ENCODE assay signal across 8 cellular contexts in genomic region chr3:177359601-177360357, GRCh38.
A peak's percentile ranks its signal among the peaks of the same experiment; 100 is the strongest.
DNase-seq lines count a peak whose midpoint lies in the region; ATAC-seq and TF ChIP-seq lines count a peak whose summit lies in the region.

No MANE protein-coding gene starts in this region.

- no peak overlapping the region for H3K4me3 ChIP-seq in kidney epithelial cell (ENCODE audit: low read depth, low read length)

- no peaks in the 10 kb centered on the region for H3K27me3 ChIP-seq in kidney epithelial cell (ENCODE audit: control insufficient read depth, insufficient read depth, low read length)

- peak; percentile 95 for DNase-seq in AG20443 (ENCODE audit: low spot score)
- peak; percentile 98 for DNase-seq in NCI-H446 treated with DMSO at 0.1 percent for 48 hours (lab: John Stamatoyannopoulos, UW)
- peak; percentile 94 for DNase-seq in activated CD4-positive, alpha-beta T cell treated with anti-CD3 and anti-CD28 coated beads for 1 hour
- peak; percentile 95 for DNase-seq in cerebellum (ENCODE audit: low spot score)
- peak; percentile 97 for DNase-seq in kidney epithelial cell (ENCODE audit: low read depth)
- peak; percentile 96 for DNase-seq in stimulated activated CD4-positive, alpha-beta T cell treated with anti-CD3 and anti-CD28 coated beads, Interleukin-15, amount 100 ng/mL, for 24 hours

- TF ChIP-seq CTCF in kidney epithelial cell (IDR thresholded peaks at IDR 0.05; ENCODE audit: insufficient read depth, low read length, poor library complexity, severe bottlenecking): no peak

- no peaks in the 10 kb centered on the region for H3K36me3 ChIP-seq in kidney epithelial cell (ENCODE audit: control insufficient read depth, insufficient read depth, low read length)

- ATAC-seq in GM19043 (IDR thresholded peaks at IDR 0.05; ENCODE audit: low read depth, unreplicated experiment) (peak; percentile 72), HG03378 (IDR thresholded peaks at IDR 0.05; ENCODE audit: unreplicated experiment) (peak; percentile 79)
